Comparison of ENCODE assay signal across 10 cellular contexts in genomic region chr9:95091971-95092320, GRCh38.
DNase-seq lines count a peak whose midpoint lies in the region; ATAC-seq and TF ChIP-seq lines count a peak whose summit lies in the region.
"Had no signal": no experiment of that assay in that cellular context is flagged by ENCODE, and none has a peak within 500 bp of the region (broad histone marks: within the 10 kb centered on the region; RNA-seq: fewer than 3 reads in every experiment).

No MANE protein-coding gene starts in this region.

- H4K20me1 ChIP-seq in IMR-90 (ENCODE audit: insufficient read depth, low read length), result peaks cover 17% of the 10 kb centered on the region

- no peak overlapping the region for H4K8ac ChIP-seq in IMR-90 (ENCODE audit: low read depth in 2 of 2, low read length in 2 of 2)

- CTCF ChIA-PET in IMR-90 (lab: Yijun Ruan, JAX), result no interaction called here

- BruUV-seq in IMR-90 (replicated peaks; lab: Mats Ljungman, UMichigan), result no TSS peak

- H4K91ac ChIP-seq in IMR-90 (ENCODE audit: insufficient read depth, low read depth, low read length), result no peak overlapping the region

- dilution Hi-C loops in IMR-90 (cut with HindIII; ENCODE audit: low sequenced_read_pairs, unreplicated experiment), result no loop called here

- H3K23ac ChIP-seq in IMR-90 (ENCODE audit: low read depth, low read length), result 0 out of 2 replicates have a peak overlapping the region, but pooled peaks have one; percentile 24

- no CpG with 5 or more reads among the region's 4 CpGs for WGBS in IMR-90 (ENCODE audit: extremely low coverage in 2 of 2, insufficient read length in 1 of 2), 2 experiments

- H3K27me3 Mint-ChIP-seq in brain, result no peaks in the 10 kb centered on the region
- H3K27me3 Mint-ChIP-seq: activated CD4-positive, alpha-beta T cell treated with anti-CD3 and anti-CD28 coated beads, Interleukin-2, amount 10 ng/mL, durations not matched to agents 7 days and 5 days had no signal

- no peak overlapping the region for H2BK5ac ChIP-seq in IMR-90 (ENCODE audit: low read depth, low read length, poor library complexity, severe bottlenecking)

- H3K27ac Mint-ChIP-seq in brain, result peak overlapping the region; percentile 33 to 95 (median 93)
- H3K27ac Mint-ChIP-seq: activated CD4-positive, alpha-beta T cell treated with anti-CD3 and anti-CD28 coated beads, Interleukin-2, amount 10 ng/mL, durations not matched to agents 7 days and 5 days had no signal

- TF ChIP-seq RAD21 in IMR-90 (IDR thresholded peaks at IDR 0.05; ENCODE audit: low read length), result no peak

- H3K14ac ChIP-seq in IMR-90 (replicated peaks; ENCODE audit: low read depth, low read length), result peak overlapping the region; percentile 31; the same call in 1 of the 2 replicates

- no peak overlapping the region for H4K5ac ChIP-seq in IMR-90 (ENCODE audit: low read depth, low read length)

- H3K9me1 ChIP-seq in IMR-90 (ENCODE audit: insufficient read depth, low read length), result peaks cover 24% of the 10 kb centered on the region; the same call in 1 of the 2 replicates

- H2BK20ac ChIP-seq in IMR-90 (ENCODE audit: low read depth, low read length), result no peak overlapping the region

- no peaks in the 10 kb centered on the region for H3K27me3 ChIP-seq in IMR-90 (ENCODE audit: control insufficient read depth, insufficient read depth, low read length)
- no peaks in the 10 kb centered on the region for H3K27me3 ChIP-seq in layer of hippocampus (ENCODE audit: control insufficient read depth, insufficient read depth, low read length)
- no peaks in the 10 kb centered on the region for H3K27me3 ChIP-seq in stomach smooth muscle (ENCODE audit: control insufficient read depth in 1 of 2, insufficient read depth in 2 of 2, low read length in 2 of 2)
- H3K27me3 ChIP-seq: right lobe of liver had no signal

- no peak overlapping the region for H2AFZ ChIP-seq in IMR-90 (replicated peaks; ENCODE audit: low read length, poor library complexity)

- intact Hi-C loops in IMR-90 (cut with micrococcal nuclease), result no loop called here

- no peak overlapping the region for H3K4me2 ChIP-seq in IMR-90 (ENCODE audit: low read depth, low read length)

- H3K4me3 ChIP-seq in IMR-90 (ENCODE audit: insufficient read depth, low read depth, low read length) (no peak overlapping the region), stomach smooth muscle (ENCODE audit: low read length in 2 of 2) (no peak overlapping the region)
- H3K4me3 ChIP-seq: right lobe of liver had no signal

- H3K9ac ChIP-seq in IMR-90 (ENCODE audit: low read depth, low read length) (no peak overlapping the region), stomach smooth muscle (ENCODE audit: low read length in 2 of 2) (no peak overlapping the region)

- peak overlapping the region; percentile 29 for H2AK9ac ChIP-seq in IMR-90 (replicated peaks; ENCODE audit: low read depth, low read length, poor library complexity)

- TF ChIP-seq CTCF in IMR-90 (conservative IDR thresholded peaks at IDR 0.05; ENCODE audit: low read depth, low read length) (no peak), brain (conservative IDR thresholded peaks at IDR 0.05) (no peak)

- H3K4ac ChIP-seq in IMR-90 (ENCODE audit: low read depth, low read length), result no peak overlapping the region

- peaks cover 22% of the 10 kb centered on the region for H3K4me1 ChIP-seq in IMR-90 (ENCODE audit: control insufficient read depth, insufficient read depth, low read length)
- H3K4me1 ChIP-seq in stomach smooth muscle (ENCODE audit: control insufficient read depth, insufficient read depth, low read length), result peaks cover 80% of the 10 kb centered on the region

- DNase-seq in IMR-90, result peak; percentile 44
- DNase-seq in NCI-H1694 (lab: John Stamatoyannopoulos, UW), result no peak
- DNase-seq in middle frontal gyrus (ENCODE audit: extremely low spot score, low spot score), result no peak
- DNase-seq in GDM1 (lab: John Stamatoyannopoulos, UW), result no peak
- no peak for DNase-seq in NCI-H2029 (lab: John Stamatoyannopoulos, UW)
- DNase-seq: activated CD4-positive, alpha-beta T cell treated with anti-CD3 and anti-CD28 coated beads, Interleukin-2, amount 10 ng/mL, durations not matched to agents 7 days and 5 days had no signal

- TF ChIP-seq POLR2A in IMR-90 (IDR thresholded peaks at IDR 0.05; ENCODE audit: low read depth, low read length), result no peak

- H3K4me1 Mint-ChIP-seq in brain, result peaks cover 80% of the 10 kb centered on the region

- H3K9me3 Mint-ChIP-seq in brain, result peaks cover 0 to 2% (median 0%) of the 10 kb centered on the region in 5 experiments
- H3K9me3 Mint-ChIP-seq: activated CD4-positive, alpha-beta T cell treated with anti-CD3 and anti-CD28 coated beads, Interleukin-2, amount 10 ng/mL, durations not matched to agents 7 days and 5 days had no signal

- no peak overlapping the region for H3K56ac ChIP-seq in IMR-90 (ENCODE audit: extremely low read depth, insufficient read depth, low read length)

- H3K4me3 Mint-ChIP-seq in brain, result no peak overlapping the region
- H3K4me3 Mint-ChIP-seq: activated CD4-positive, alpha-beta T cell treated with anti-CD3 and anti-CD28 coated beads, Interleukin-2, amount 10 ng/mL, durations not matched to agents 7 days and 5 days had no signal

- H3K36me3 ChIP-seq in IMR-90 (ENCODE audit: control insufficient read depth, insufficient read depth, low read length) (peaks cover 31% of the 10 kb centered on the region), stomach smooth muscle (ENCODE audit: control insufficient read depth in 2 of 2, insufficient read depth in 2 of 2, low read length in 2 of 2) (peaks cover 18 to 23% of the 10 kb centered on the region in 2 donors)

- POLR2A ChIA-PET in IMR-90 (lab: Charles Lee; ENCODE audit: unreplicated experiment), result no interaction called here

- H3K36me3 Mint-ChIP-seq in brain, result peaks cover 25% of the 10 kb centered on the region

- H3K9me3 ChIP-seq in IMR-90 (ENCODE audit: control insufficient read depth, insufficient read depth, low read length), result no peaks in the 10 kb centered on the region
- H3K9me3 ChIP-seq in stomach smooth muscle (ENCODE audit: control insufficient read depth in 2 of 2, low read length in 2 of 2), result no peaks in the 10 kb centered on the region
- H3K9me3 ChIP-seq: right lobe of liver had no signal

- H2BK15ac ChIP-seq in IMR-90 (ENCODE audit: low read depth, low read length), result no peak overlapping the region

- no peak overlapping the region for H2BK120ac ChIP-seq in IMR-90 (ENCODE audit: low read depth, low read length)

- H3K18ac ChIP-seq in IMR-90 (ENCODE audit: low read depth, low read length), result no peak overlapping the region

- peaks cover 9 to 52% of the 10 kb centered on the region in 2 experiments; a peak in 3 of 4 replicates for H3K79me1 ChIP-seq in IMR-90 (ENCODE audit: low read depth in 1 of 2, low read length in 2 of 2)

- no peak overlapping the region for H2AK5ac ChIP-seq in IMR-90 (ENCODE audit: low read depth, low read length)

- peak; percentile 46 for ATAC-seq in IMR-90 (ENCODE audit: low read depth)
- ATAC-seq: right lobe of liver had no signal

- in situ Hi-C loops in IMR-90 (cut with MboI; ENCODE audit: low sequenced_read_pairs), result no loop called here

- no peak overlapping the region for H3K27ac ChIP-seq in IMR-90 (ENCODE audit: insufficient read depth, low read length)
- peak overlapping the region; percentile 85 for H3K27ac ChIP-seq in layer of hippocampus (ENCODE audit: low read depth, low read length)
- H3K27ac ChIP-seq in stomach smooth muscle (ENCODE audit: low read length), result peak overlapping the region; percentile 77

TF ChIP-seq in IMR-90, 13 proteins besides CTCF, POLR2A, EP300 and RAD21:
- no peak for TF ChIP-seq NFE2L2 (IDR thresholded peaks at IDR 0.05; ENCODE audit: low read depth, low read length)
- TF ChIP-seq FOS (IDR thresholded peaks at IDR 0.05; ENCODE audit: low read depth, low read length), result no peak
- no peak for TF ChIP-seq MXI1 (IDR thresholded peaks at IDR 0.05; ENCODE audit: borderline replicate concordance, low read depth, low read length)
- no peak for TF ChIP-seq ELK1 (IDR thresholded peaks at IDR 0.05; ENCODE audit: borderline replicate concordance, low read depth, low read length)
TF ChIP-seq in IMR-90: peak in this region for 0.
